12 cellular contexts compared by ENCODE assay signal in the genomic region with DNA sequence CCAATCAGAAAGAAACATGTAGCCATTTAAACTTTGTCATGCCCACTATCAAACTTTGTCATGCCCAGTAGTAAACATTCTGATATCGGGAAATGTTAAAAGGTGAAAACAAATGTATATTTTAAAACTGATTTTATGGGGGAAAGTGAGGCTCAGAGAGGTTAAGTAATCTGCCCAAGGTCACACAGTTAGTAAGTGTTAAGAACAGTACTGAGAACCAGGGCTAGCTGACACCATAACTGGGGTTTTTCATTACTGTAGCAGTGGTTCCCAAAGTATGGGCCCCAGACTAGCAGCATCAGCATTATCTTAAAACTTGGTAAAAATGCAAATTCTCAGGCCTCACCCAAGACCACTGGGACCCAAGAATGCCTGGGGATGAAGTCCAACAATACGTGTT. TPM values are rescaled to one million over a fixed set of nuclear protein-coding genes. Genes with fewer than 3 reads are reported as not detected.
"Had no signal": no experiment of that assay in that cellular context is flagged by ENCODE, and none has a peak within 500 bp of the region (broad histone marks: within the 10 kb centered on the region; RNA-seq: fewer than 3 reads in every experiment).

No MANE protein-coding gene starts in this region.

- H3K27ac ChIP-seq: GM23248 had no signal

- ATAC-seq: GM23338, HCT116 had no signal

- H3K9me3 ChIP-seq: HAP-1 had no signal

- H3K27ac Mint-ChIP-seq: GM23338, HFFc6 had no signal

- H2AFZ ChIP-seq: GM23248, GM23338 had no signal

- H3K4me2 ChIP-seq: GM23338 had no signal

- H3K9ac ChIP-seq: GM23248 had no signal

- H3K9me3 Mint-ChIP-seq: GM23338, H9, HFFc6 had no signal

- H3K4me3 Mint-ChIP-seq: GM23338, H9, HFFc6 had no signal

- FAIRE-seq: H1, H54 had no signal

- H3K4me3 ChIP-seq: GM23248, GM23338, HAP-1 had no signal

- H3K4me1 Mint-ChIP-seq: GM23338 had no signal

- H3K4me1 ChIP-seq: HAP-1 had no signal

- H3K36me3 ChIP-seq: HAP-1 had no signal

- DNase-seq: GM23248, GOT3, H7, H9, HCEC 1CT, HFFc6 had no signal

RNA-seq across cellular contexts. Expression of gene FRRS1L, which starts 9.9 kb away (rescaled TPM):
- total RNA-seq: GM23248, H4, HFFc6 had no signal
- polyA plus RNA-seq: GM23248 had no signal
